Comparison of ENCODE assay signal across 19 cellular contexts in the genomic region with DNA sequence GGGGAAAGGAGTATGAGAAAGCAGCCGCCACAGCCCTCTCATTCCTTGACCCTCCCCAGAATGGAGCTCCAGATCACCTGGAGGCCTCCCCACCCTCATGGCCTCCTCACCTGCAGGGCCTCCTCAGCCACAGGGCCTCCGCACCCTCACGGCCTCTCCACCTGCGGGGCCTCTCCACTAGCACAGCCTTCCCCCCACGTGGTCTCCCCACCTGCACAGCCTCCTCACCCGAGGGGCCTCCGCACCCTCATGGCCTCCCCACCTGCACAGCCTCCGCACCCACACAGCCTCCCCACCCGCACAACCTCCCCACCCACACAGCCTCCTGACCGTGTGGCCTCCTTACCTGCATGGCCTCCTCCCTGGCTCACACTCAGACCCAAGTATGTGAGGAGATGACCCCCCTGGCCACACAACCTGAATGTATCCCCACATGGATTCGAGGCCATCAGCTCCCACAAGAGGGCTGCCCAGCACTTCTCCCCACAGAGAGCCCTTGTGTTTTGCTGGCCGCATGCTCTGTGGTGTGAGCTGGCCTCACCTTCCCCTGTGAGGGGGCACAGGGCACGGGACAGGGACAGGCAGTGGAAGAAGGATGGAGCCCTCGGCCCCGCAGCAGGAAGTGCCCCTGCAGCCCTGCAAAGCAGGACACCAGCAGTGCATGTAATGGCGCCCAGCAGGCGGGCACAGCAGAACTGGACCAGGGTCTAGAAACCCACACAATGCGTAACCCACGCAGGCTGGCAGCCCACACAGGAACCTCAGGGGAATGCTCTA. TPM values are rescaled to one million over a fixed set of nuclear protein-coding genes. Genes with fewer than 3 reads are reported as not detected.
A peak's percentile ranks its signal among the peaks of the same experiment; 100 is the strongest.
DNase-seq lines count a peak whose midpoint lies in the region; FAIRE-seq and TF ChIP-seq lines count a peak whose summit lies in the region.
"Had no signal": no experiment of that assay in that cellular context is flagged by ENCODE, and none has a peak within 500 bp of the region (broad histone marks: within the 10 kb centered on the region; RNA-seq: fewer than 3 reads in every experiment).

No MANE protein-coding gene starts in this region.

- H3K79me1 ChIP-seq in neuronal stem cell (ENCODE audit: low read depth, low read length) = peaks cover 17% of the 10 kb centered on the region

- H2AFZ ChIP-seq in KMS-11 (ENCODE audit: low read depth) = no peak overlapping the region
- H2AFZ ChIP-seq in neuronal stem cell (ENCODE audit: low read length) = no peak overlapping the region

- TF ChIP-seq CTCF in KMS-11 (conservative IDR thresholded peaks at IDR 0.05; ENCODE audit: low read depth, low read length) (no peak), kidney (IDR thresholded peaks at IDR 0.05; ENCODE audit: borderline replicate concordance, extremely low read depth, insufficient read depth) (no peak)

- intact Hi-C loops in kidney (cut with DNase I) = no loop called here

- H4K8ac ChIP-seq in neuronal stem cell (ENCODE audit: low read depth, low read length) = no peak overlapping the region

- WGBS in neuronal stem cell (ENCODE audit: extremely low coverage in 2 of 2, insufficient read length in 2 of 2, insufficient replicate concordance in 1 of 2), 2 donors = no CpG with 5 or more reads among the region's 19 CpGs

- no peaks in the 10 kb centered on the region for H3K36me3 ChIP-seq in KMS-11 (ENCODE audit: insufficient read depth)
- no peaks in the 10 kb centered on the region for H3K36me3 ChIP-seq in kidney (ENCODE audit: control insufficient read depth in 1 of 2, insufficient read depth in 2 of 2, low read length in 2 of 2)
- peaks cover 8 to 16% of the 10 kb centered on the region in 2 donors for H3K36me3 ChIP-seq in neuronal stem cell (replicated peaks in 1 of 2; ENCODE audit: control insufficient read depth in 2 of 2, insufficient read depth in 2 of 2, low read length in 2 of 2)
- H3K36me3 ChIP-seq in stomach smooth muscle (ENCODE audit: control insufficient read depth in 2 of 2, insufficient read depth in 2 of 2, low read length in 2 of 2) = no peaks in the 10 kb centered on the region

- no peaks in the 10 kb centered on the region for H3K27me3 ChIP-seq in KMS-11 (ENCODE audit: insufficient read depth, low read depth)
- H3K27me3 ChIP-seq in neuronal stem cell (ENCODE audit: control insufficient read depth in 3 of 3, insufficient read depth in 3 of 3, low read depth in 1 of 3, low read length in 3 of 3) = peaks cover 0 to 7% (median 0%) of the 10 kb centered on the region in 3 experiments
- no peaks in the 10 kb centered on the region for H3K27me3 ChIP-seq in stomach smooth muscle (ENCODE audit: control insufficient read depth in 1 of 2, insufficient read depth in 2 of 2, low read length in 2 of 2)

- H3K4me1 ChIP-seq in KMS-11 (ENCODE audit: low read depth, poor library complexity, severe bottlenecking) (peaks cover 25% of the 10 kb centered on the region), kidney (ENCODE audit: control insufficient read depth in 1 of 2, insufficient read depth in 1 of 2, low read depth in 1 of 2, low read length in 2 of 2) (peaks cover 13 to 28% of the 10 kb centered on the region in 2 donors), neuronal stem cell (ENCODE audit: control insufficient read depth in 2 of 2, insufficient read depth in 1 of 2, low read depth in 1 of 2, low read length in 2 of 2) (peaks cover 13 to 23% of the 10 kb centered on the region in 2 donors), stomach smooth muscle (ENCODE audit: control insufficient read depth, insufficient read depth, low read length) (peaks cover 52% of the 10 kb centered on the region)

- peak overlapping the region; percentile 60 for H2AK5ac ChIP-seq in neuronal stem cell (ENCODE audit: low read depth, low read length)

- H2BK5ac ChIP-seq in neuronal stem cell (ENCODE audit: low read length) = no peak overlapping the region

- H3K9me3 ChIP-seq in kidney (ENCODE audit: control insufficient read depth in 1 of 2, low read length in 2 of 2) = no peaks in the 10 kb centered on the region
- peaks cover 7 to 8% of the 10 kb centered on the region in 2 donors for H3K9me3 ChIP-seq in neuronal stem cell (replicated peaks in 1 of 2; ENCODE audit: control insufficient read depth in 2 of 2, insufficient read depth in 1 of 2, low read depth in 1 of 2, low read length in 2 of 2)
- no peaks in the 10 kb centered on the region for H3K9me3 ChIP-seq in stomach smooth muscle (ENCODE audit: control insufficient read depth in 2 of 2, low read length in 2 of 2)

- H4K91ac ChIP-seq in neuronal stem cell (ENCODE audit: low read depth, low read length, poor library complexity) = peak overlapping the region; percentile 74

- H2BK15ac ChIP-seq in neuronal stem cell (ENCODE audit: low read length) = no peak overlapping the region

- H3K4me3 ChIP-seq in KMS-11 (IDR thresholded peaks at IDR 0.05; ENCODE audit: insufficient read depth, low read depth, low read length) (no peak overlapping the region), kidney (ENCODE audit: low read length in 2 of 2) (no peak overlapping the region), neuronal stem cell (ENCODE audit: low read length in 2 of 2) (peak overlapping the region in 1 of 2 donors; percentile 16), stomach smooth muscle (ENCODE audit: low read length in 2 of 2) (no peak overlapping the region)

- no peak overlapping the region for H3K14ac ChIP-seq in neuronal stem cell (ENCODE audit: low read length)

- peak overlapping the region; percentile 49 for H3K18ac ChIP-seq in neuronal stem cell (ENCODE audit: low read length)

- no peak overlapping the region for H3K9ac ChIP-seq in KMS-11
- H3K9ac ChIP-seq in kidney (ENCODE audit: low read length in 2 of 2) = no peak overlapping the region
- H3K9ac ChIP-seq in neuronal stem cell (ENCODE audit: low read depth, low read length, poor library complexity) = peak overlapping the region; percentile 85
- no peak overlapping the region for H3K9ac ChIP-seq in stomach smooth muscle (ENCODE audit: low read length in 2 of 2)

- H3K27ac ChIP-seq in KMS-11 (no peak overlapping the region), kidney (ENCODE audit: low read depth in 2 of 2, low read length in 2 of 2) (no peak overlapping the region), neuronal stem cell (replicated peaks; ENCODE audit: low read length) (no peak overlapping the region), stomach smooth muscle (ENCODE audit: low read length) (peak overlapping the region; percentile 37)

- peak overlapping the region; percentile 16 for H3K23ac ChIP-seq in neuronal stem cell (ENCODE audit: low read depth, low read length, poor library complexity)

- peak; percentile 57 for DNase-seq in kidney
- DNase-seq in neuronal stem cell (ENCODE audit: low spot score) = no peak
- no peak for DNase-seq in NCI-H524 (lab: John Stamatoyannopoulos, UW)
- DNase-seq in AML-193 (lab: John Stamatoyannopoulos, UW) = no peak
- no peak for DNase-seq in C1 segment of cervical spinal cord (lab: John Stamatoyannopoulos, UW)
- DNase-seq in iPS-NIHi7 (ENCODE audit: extremely low spot score) = no peak
- DNase-seq: ACHN; CD4-positive, CD25-positive, alpha-beta regulatory T cell; COR-L47; GF-D8; KBM-7; NCI-H1105 treated with DMSO at 0.1 percent for 48 hours; NCI-H1694; NCI-H2081 treated with DMSO at 0.1 percent for 48 hours; NCI-H446 treated with DMSO at 0.1 percent for 48 hours; NK-92 treated with Interleukin-12 subunit alpha and Interleukin-12 subunit beta, amount 100 ng/mL, for 24 hours; Right ventricle myocardium superior had no signal

- no peak for FAIRE-seq in kidney (lab: Jason Lieb, UNC)

- H3K4ac ChIP-seq in neuronal stem cell (ENCODE audit: low read length) = no peak overlapping the region

- no peaks in the 10 kb centered on the region; the same call in 1 of the 2 replicates for H4K20me1 ChIP-seq in KMS-11 (ENCODE audit: insufficient read depth)

- no peak overlapping the region for H2BK120ac ChIP-seq in neuronal stem cell (ENCODE audit: low read depth, low read length)

- H3K4me2 ChIP-seq in KMS-11 (peak overlapping the region; percentile 77; the same call in 1 of the 2 replicates), neuronal stem cell (ENCODE audit: insufficient read depth, low read length, poor library complexity, severe bottlenecking) (no peak overlapping the region)

- H3K79me2 ChIP-seq in KMS-11 (ENCODE audit: insufficient read depth, low read depth) = peaks cover 75% of the 10 kb centered on the region

- H2BK12ac ChIP-seq in neuronal stem cell (ENCODE audit: low read length) = no peak overlapping the region

RNA-seq across cellular contexts. Expression of gene DIP2C, which starts 3.1 kb away (rescaled TPM):
- total RNA-seq in kidney = 22.6 TPM
- 6.2 TPM for polyA plus RNA-seq in kidney (ENCODE audit: insufficient read depth, low read depth, low replicate concordance)
- 8.1 TPM for polyA plus RNA-seq in neuronal stem cell (2013, experiment 1 of 2)
- 8.4 TPM for polyA plus RNA-seq in neuronal stem cell (2013, experiment 2 of 2)
